Comparison of ENCODE assay signal across 24 cellular contexts in genomic region chr16:23194497-23195221, GRCh38. TPM values are rescaled to one million over a fixed set of nuclear protein-coding genes. Genes with fewer than 3 reads are reported as not detected.
"Had no signal": no experiment of that assay in that cellular context is flagged by ENCODE, and none has a peak within 500 bp of the region (broad histone marks: within the 10 kb centered on the region; RNA-seq: fewer than 3 reads in every experiment).

No MANE protein-coding gene starts in this region.

- H3K4me3 ChIP-seq: ascending aorta, colonic mucosa, dorsolateral prefrontal cortex, prostate gland, right lobe of liver, vagina had no signal

- H3K4me3 Mint-ChIP-seq: activated CD8-positive, alpha-beta T cell treated with anti-CD3 and anti-CD28 coated beads, Interleukin-2, amount 10 ng/mL, durations not matched to agents 7 days and 5 days; central memory CD8-positive, alpha-beta T cell; effector memory CD8-positive, alpha-beta T cell; memory B cell; natural killer cell treated with Interleukin-12 subunit alpha and Interleukin-12 subunit beta and Interleukin-15 and Interleukin-18, amount 100 ng/mL, for 72 hours; stimulated activated memory B cell treated with anti-CD40 and anti-IgM and Interleukin-4, amounts not matched to agents 10 μg/mL and 1 μg/mL and 100 μg/mL, for 72 hours had no signal

- ATAC-seq: activated CD8-positive, alpha-beta T cell treated with anti-CD3 and anti-CD28 coated beads, Interleukin-2, amount 10 ng/mL, durations not matched to agents 7 days and 5 days; activated naive CD4-positive, alpha-beta T cell treated with anti-CD3 and anti-CD28 coated beads, Interleukin-2, amount 50 U/mL, for 72 hours; effector memory CD8-positive, alpha-beta T cell; esophagus mucosa; natural killer cell treated with Interleukin-12 subunit alpha and Interleukin-12 subunit beta and Interleukin-15 and Interleukin-18, amount 100 ng/mL, for 72 hours; stimulated activated memory B cell treated with anti-CD40 and anti-IgM and Interleukin-4, amounts not matched to agents 10 μg/mL and 1 μg/mL and 100 μg/mL, for 72 hours had no signal

- H3K36me3 Mint-ChIP-seq: activated naive CD4-positive, alpha-beta T cell treated with anti-CD3 and anti-CD28 coated beads, Interleukin-2, amount 50 U/mL, for 72 hours; memory B cell; natural killer cell treated with Interleukin-12 subunit alpha and Interleukin-12 subunit beta and Interleukin-15 and Interleukin-18, amount 100 ng/mL, for 72 hours; stimulated activated memory B cell treated with anti-CD40 and anti-IgM and Interleukin-4, amounts not matched to agents 10 μg/mL and 1 μg/mL and 100 μg/mL, for 72 hours had no signal

- H3K4me1 Mint-ChIP-seq: central memory CD8-positive, alpha-beta T cell; memory B cell; stimulated activated memory B cell treated with anti-CD40 and anti-IgM and Interleukin-4, amounts not matched to agents 10 μg/mL and 1 μg/mL and 100 μg/mL, for 72 hours had no signal

- H3K36me3 ChIP-seq: ascending aorta, colonic mucosa, prostate gland, right lobe of liver, vagina had no signal

- H3K9me3 Mint-ChIP-seq: activated naive CD4-positive, alpha-beta T cell treated with anti-CD3 and anti-CD28 coated beads, Interleukin-2, amount 50 U/mL, for 72 hours; central memory CD8-positive, alpha-beta T cell; effector memory CD8-positive, alpha-beta T cell; memory B cell; natural killer cell treated with Interleukin-12 subunit alpha and Interleukin-12 subunit beta and Interleukin-15 and Interleukin-18, amount 100 ng/mL, for 72 hours; stimulated activated memory B cell treated with anti-CD40 and anti-IgM and Interleukin-4, amounts not matched to agents 10 μg/mL and 1 μg/mL and 100 μg/mL, for 72 hours had no signal

- H3K9me3 ChIP-seq: ascending aorta, colonic mucosa, prostate gland, right lobe of liver, vagina had no signal

- H3K27ac Mint-ChIP-seq: activated CD8-positive, alpha-beta T cell treated with anti-CD3 and anti-CD28 coated beads, Interleukin-2, amount 10 ng/mL, durations not matched to agents 7 days and 5 days; activated naive CD4-positive, alpha-beta T cell treated with anti-CD3 and anti-CD28 coated beads, Interleukin-2, amount 50 U/mL, for 72 hours; effector memory CD8-positive, alpha-beta T cell; memory B cell; natural killer cell treated with Interleukin-12 subunit alpha and Interleukin-12 subunit beta and Interleukin-15 and Interleukin-18, amount 100 ng/mL, for 72 hours; stimulated activated memory B cell treated with anti-CD40 and anti-IgM and Interleukin-4, amounts not matched to agents 10 μg/mL and 1 μg/mL and 100 μg/mL, for 72 hours had no signal

- H3K27ac ChIP-seq: ascending aorta, colonic mucosa, dorsolateral prefrontal cortex, prostate gland, right lobe of liver, vagina had no signal

- H3K4me1 ChIP-seq: ascending aorta, colonic mucosa, prostate gland, right lobe of liver, vagina had no signal

- H3K27me3 ChIP-seq: ascending aorta, colonic mucosa, right lobe of liver, vagina had no signal

- DNase-seq: activated CD4-positive, alpha-beta T cell treated with anti-CD3 and anti-CD28 coated beads for 1 hour; activated CD4-positive, alpha-beta T cell treated with anti-CD3 and anti-CD28 coated beads, Interleukin-2, amount 50 U/mL, for 1 hour; activated CD8-positive, alpha-beta T cell treated with anti-CD3 and anti-CD28 coated beads, Interleukin-2, amount 10 ng/mL, durations not matched to agents 7 days and 5 days; activated T-cell treated with anti-CD3 and anti-CD28 coated beads, Interleukin-2, amount 50 U/mL, for 1 hour; colonic mucosa; dorsolateral prefrontal cortex; effector memory CD8-positive, alpha-beta T cell; head of caudate nucleus; hypothalamus; right lobe of liver; trophoblast cell had no signal

RNA-seq across cellular contexts. Expression of gene SCNN1G, which starts 12.1 kb away (rescaled TPM):
- total RNA-seq: activated CD8-positive, alpha-beta T cell treated with anti-CD3 and anti-CD28 coated beads, Interleukin-2, amount 10 ng/mL, durations not matched to agents 7 days and 5 days; activated naive CD4-positive, alpha-beta T cell treated with anti-CD3 and anti-CD28 coated beads, Interleukin-2, amount 50 U/mL, for 72 hours; ascending aorta; endothelial cell of umbilical vein; liver; natural killer cell treated with Interleukin-12 subunit alpha and Interleukin-12 subunit beta and Interleukin-15 and Interleukin-18, amount 100 ng/mL, for 72 hours; osteocyte; right lobe of liver; T-helper 2 cell treated with Interferon-gamma antibody and Interleukin-4, amounts not matched to agents 100 ng/mL and 5 ng/mL, for 36 hours had no signal
- polyA plus RNA-seq: endothelial cell of umbilical vein, liver had no signal
